9 cellular contexts compared by ENCODE assay signal in the genomic region with DNA sequence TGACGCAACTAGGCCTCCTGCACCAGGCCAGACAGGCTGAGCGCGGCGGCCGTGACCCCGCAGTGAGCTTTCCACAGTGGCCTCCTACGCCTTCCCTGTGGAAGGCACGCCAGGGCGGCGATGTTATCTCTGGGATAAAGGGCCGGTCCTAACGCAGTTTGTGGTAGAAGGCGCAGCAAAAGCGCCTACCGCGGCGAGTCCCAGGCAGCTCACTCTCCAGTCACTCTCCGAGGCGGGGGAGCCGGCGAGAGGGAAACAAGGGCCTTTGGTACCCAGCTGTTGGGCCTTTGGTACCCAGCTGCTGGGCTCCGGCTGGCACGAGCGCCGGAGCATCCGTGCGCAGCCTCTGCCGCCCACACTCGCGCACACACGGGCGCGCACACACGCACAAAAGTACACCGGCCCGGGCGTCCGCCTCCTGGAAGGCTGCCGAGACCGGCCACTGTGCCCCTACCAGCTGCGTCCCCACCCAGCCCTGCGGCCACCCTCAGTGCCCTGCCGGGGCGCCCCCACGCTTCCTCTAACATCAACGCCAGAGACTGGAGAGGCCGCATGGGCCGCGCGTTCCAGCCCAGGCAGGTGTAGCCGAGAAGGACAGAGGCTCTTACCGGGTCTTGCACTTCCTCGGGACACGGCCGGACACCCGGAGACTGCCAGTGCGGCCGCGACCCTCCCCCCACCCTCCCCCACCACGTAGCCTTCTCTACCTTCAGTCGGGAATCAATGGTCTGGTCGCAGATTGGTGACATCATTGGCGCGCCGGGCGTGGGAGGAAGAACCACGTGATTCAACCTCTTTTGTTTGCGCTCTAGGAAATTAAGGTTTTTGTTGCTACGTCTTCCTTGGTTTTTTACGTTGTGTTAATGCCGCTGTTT. TPM values are rescaled to one million over a fixed set of nuclear protein-coding genes. Genes with fewer than 3 reads are reported as not detected.
A peak's percentile ranks its signal among the peaks of the same experiment; 100 is the strongest.
DNase-seq lines count a peak whose midpoint lies in the region; ATAC-seq and TF ChIP-seq lines count a peak whose summit lies in the region.
"Had no signal": no experiment of that assay in that cellular context is flagged by ENCODE, and none has a peak within 500 bp of the region (broad histone marks: within the 10 kb centered on the region; RNA-seq: fewer than 3 reads in every experiment).

No MANE protein-coding gene starts in this region.

- no peaks in the 10 kb centered on the region for H3K9me3 ChIP-seq in mucosa of stomach (ENCODE audit: control insufficient read depth, low read length)

- H3K4me3 ChIP-seq in mucosa of stomach (ENCODE audit: low read length): peak overlapping the region; percentile 94

- peak overlapping the region; percentile 86 to 95 for H3K4me3 Mint-ChIP-seq in CD14-positive monocyte
- H3K4me3 Mint-ChIP-seq in activated T-cell treated with anti-CD3 and anti-CD28 coated beads, Interleukin-2, amount 50 U/mL, for 4 hours: peak overlapping the region; percentile 96

- H3K9ac ChIP-seq in mucosa of stomach (ENCODE audit: low read length): peak overlapping the region; percentile 91

- H3K27me3 Mint-ChIP-seq in CD14-positive monocyte (ENCODE audit: low read depth in 3 of 3): peaks cover 7 to 14% (median 13%) of the 10 kb centered on the region in 3 donors
- peaks cover 4% of the 10 kb centered on the region for H3K27me3 Mint-ChIP-seq in activated T-cell treated with anti-CD3 and anti-CD28 coated beads, Interleukin-2, amount 50 U/mL, for 4 hours (ENCODE audit: low read depth)

- H3K27ac Mint-ChIP-seq in CD14-positive monocyte: peak overlapping the region; percentile 94 to 99 (median 98)

- H3K9me3 Mint-ChIP-seq in CD14-positive monocyte: peaks cover 0 to 5% (median 2%) of the 10 kb centered on the region in 7 donors
- peaks cover 13% of the 10 kb centered on the region for H3K9me3 Mint-ChIP-seq in activated T-cell treated with anti-CD3 and anti-CD28 coated beads, Interleukin-2, amount 50 U/mL, for 4 hours

- peak; percentile 85 for DNase-seq in CD14-positive monocyte (ENCODE audit: low spot score)
- DNase-seq in KG1 (lab: John Stamatoyannopoulos, UW): peak; percentile 87
- peak; percentile 94 for DNase-seq in activated T-cell treated with anti-CD3 and anti-CD28 coated beads, Interleukin-2, amount 50 U/mL, for 4 hours
- peak; percentile 88 for DNase-seq in stimulated activated CD8-positive, alpha-beta memory T cell treated with anti-CD3 and anti-CD28 coated beads, Interleukin-4, amount 100 ng/mL, for 24 hours (ENCODE audit: low read depth)

- H3K36me3 Mint-ChIP-seq in CD14-positive monocyte: peaks cover 6 to 15% of the 10 kb centered on the region in 2 donors
- peaks cover 27% of the 10 kb centered on the region for H3K36me3 Mint-ChIP-seq in activated T-cell treated with anti-CD3 and anti-CD28 coated beads, Interleukin-2, amount 50 U/mL, for 4 hours (ENCODE audit: insufficient read depth)

- ATAC-seq in GM19467 (IDR thresholded peaks at IDR 0.05; ENCODE audit: unreplicated experiment): peak; percentile 47
- peak; percentile 83 to 84 for ATAC-seq in activated T-cell treated with anti-CD3 and anti-CD28 coated beads, Interleukin-2, amount 50 U/mL, for 4 hours
- peak; percentile 81 for ATAC-seq in esophagus mucosa

- H3K36me3 ChIP-seq in mucosa of stomach (ENCODE audit: control insufficient read depth, insufficient read depth, low read length): no peaks in the 10 kb centered on the region

- H3K27me3 ChIP-seq in mucosa of stomach (ENCODE audit: control insufficient read depth, insufficient read depth, low read length): no peaks in the 10 kb centered on the region

- peaks cover 9% of the 10 kb centered on the region for H3K4me1 ChIP-seq in mucosa of stomach (ENCODE audit: control insufficient read depth, insufficient read depth, low read length)

- TF ChIP-seq CTCF in CD14-positive monocyte (IDR thresholded peaks at IDR 0.05): no peak

- intact Hi-C loops in CD14-positive monocyte (cut with micrococcal nuclease): no loop called here

- H3K4me1 Mint-ChIP-seq in CD14-positive monocyte: peaks cover 35% of the 10 kb centered on the region
- peaks cover 39% of the 10 kb centered on the region for H3K4me1 Mint-ChIP-seq in activated T-cell treated with anti-CD3 and anti-CD28 coated beads, Interleukin-2, amount 50 U/mL, for 4 hours (ENCODE audit: low read depth)

TF ChIP-seq in PFSK-1, 5 proteins besides CTCF, POLR2A, EP300 and RAD21:
- TF ChIP-seq TAF1 (IDR thresholded peaks at IDR 0.05; ENCODE audit: borderline replicate concordance, insufficient read depth, low read length): peak; percentile 78
- peak; percentile 88; the same call in 1 of the 2 replicates for TF ChIP-seq SIN3A (IDR thresholded peaks at IDR 0.05; ENCODE audit: borderline replicate concordance, insufficient read depth, low read length)
- peak; percentile 14 for TF ChIP-seq FOXP2 (optimal IDR thresholded peaks at IDR 0.05; ENCODE audit: borderline replicate concordance, extremely low read depth, extremely low read length, insufficient read depth)
- TF ChIP-seq POLR2AphosphoS5 (IDR thresholded peaks at IDR 0.05; ENCODE audit: low read depth, low read length): peak; percentile 66
- TF ChIP-seq, protein P1, sequence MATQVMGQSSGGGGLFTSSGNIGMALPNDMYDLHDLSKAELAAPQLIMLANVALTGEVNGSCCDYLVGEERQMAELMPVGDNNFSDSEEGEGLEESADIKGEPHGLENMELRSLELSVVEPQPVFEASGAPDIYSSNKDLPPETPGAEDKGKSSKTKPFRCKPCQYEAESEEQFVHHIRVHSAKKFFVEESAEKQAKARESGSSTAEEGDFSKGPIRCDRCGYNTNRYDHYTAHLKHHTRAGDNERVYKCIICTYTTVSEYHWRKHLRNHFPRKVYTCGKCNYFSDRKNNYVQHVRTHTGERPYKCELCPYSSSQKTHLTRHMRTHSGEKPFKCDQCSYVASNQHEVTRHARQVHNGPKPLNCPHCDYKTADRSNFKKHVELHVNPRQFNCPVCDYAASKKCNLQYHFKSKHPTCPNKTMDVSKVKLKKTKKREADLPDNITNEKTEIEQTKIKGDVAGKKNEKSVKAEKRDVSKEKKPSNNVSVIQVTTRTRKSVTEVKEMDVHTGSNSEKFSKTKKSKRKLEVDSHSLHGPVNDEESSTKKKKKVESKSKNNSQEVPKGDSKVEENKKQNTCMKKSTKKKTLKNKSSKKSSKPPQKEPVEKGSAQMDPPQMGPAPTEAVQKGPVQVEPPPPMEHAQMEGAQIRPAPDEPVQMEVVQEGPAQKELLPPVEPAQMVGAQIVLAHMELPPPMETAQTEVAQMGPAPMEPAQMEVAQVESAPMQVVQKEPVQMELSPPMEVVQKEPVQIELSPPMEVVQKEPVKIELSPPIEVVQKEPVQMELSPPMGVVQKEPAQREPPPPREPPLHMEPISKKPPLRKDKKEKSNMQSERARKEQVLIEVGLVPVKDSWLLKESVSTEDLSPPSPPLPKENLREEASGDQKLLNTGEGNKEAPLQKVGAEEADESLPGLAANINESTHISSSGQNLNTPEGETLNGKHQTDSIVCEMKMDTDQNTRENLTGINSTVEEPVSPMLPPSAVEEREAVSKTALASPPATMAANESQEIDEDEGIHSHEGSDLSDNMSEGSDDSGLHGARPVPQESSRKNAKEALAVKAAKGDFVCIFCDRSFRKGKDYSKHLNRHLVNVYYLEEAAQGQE (IDR thresholded peaks at IDR 0.05; ENCODE audit: insufficient read depth in 1 of 2, low read depth in 2 of 2, low read length in 2 of 2): peak; percentile 8 to 36; a peak in 1 of 4 replicates
TF ChIP-seq in PFSK-1: peak in this region for 5.

RNA-seq across cellular contexts. Expression of a gene that starts 19.5 kb away (rescaled TPM):
- 100 to 1,000 TPM in 1 of 2 donors, 10 to 100 TPM in 1; 57.3 to 100 TPM for polyA plus RNA-seq in CD14-positive monocyte
- polyA plus RNA-seq in PFSK-1 (2012; ENCODE audit: insufficient read length, low read depth): 80.1 TPM
- 100 to 1,000 TPM; 218 to 245 (median 245) TPM for total RNA-seq in activated T-cell treated with anti-CD3 and anti-CD28 coated beads, Interleukin-2, amount 50 U/mL, for 4 hours
- total RNA-seq in esophagus mucosa: 77.4 TPM

RNA-seq across cellular contexts. Expression of a gene that starts 59.9 kb away (rescaled TPM):
- not detected for polyA plus RNA-seq in CD14-positive monocyte
- not detected for polyA plus RNA-seq in PFSK-1 (2012; ENCODE audit: insufficient read length, low read depth)
- total RNA-seq in activated T-cell treated with anti-CD3 and anti-CD28 coated beads, Interleukin-2, amount 50 U/mL, for 4 hours: under 1 TPM in 1 of 3 donors, not detected in 2; 0.14 TPM
- total RNA-seq in esophagus mucosa: 0.20 TPM
- total RNA-seq: T-helper 1 cell treated with Interleukin-12 subunit alpha and Interleukin-12 subunit beta and Interleukin-4 antibody, amounts not matched to agents 30 ng/mL and 1 ng/mL, for 36 hours had no signal

Comparison
In these comparisons a context has a peak if more than half of its experiments do, and no peak if none do; other contexts are left out.
1. Peak in every context shown above with its lines: DNase-seq, ATAC-seq and H3K4me3 ChIP-seq.